14 cellular contexts compared by ENCODE assay signal in the genomic region with DNA sequence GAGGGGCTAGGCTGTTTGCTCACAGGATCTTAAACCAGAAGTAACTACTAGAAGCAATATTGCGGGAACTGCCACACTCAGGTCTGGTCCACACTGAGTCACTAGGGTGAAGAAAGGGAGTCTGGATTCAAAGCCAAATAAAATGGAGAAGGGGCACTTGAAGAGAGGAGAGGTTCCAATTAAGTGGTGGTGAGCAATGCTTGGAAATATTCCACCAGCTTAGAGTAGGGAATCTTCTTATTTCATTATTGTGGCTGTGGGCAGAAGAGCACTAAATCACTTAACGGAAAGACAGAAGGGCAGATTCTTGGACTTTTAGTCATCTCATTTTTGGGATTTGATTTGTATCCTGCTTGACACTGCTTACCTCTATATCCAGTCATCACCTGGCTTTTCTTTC. TPM values are rescaled to one million over a fixed set of nuclear protein-coding genes. Genes with fewer than 3 reads are reported as not detected.
DNase-seq lines count a peak whose midpoint lies in the region; ATAC-seq and TF ChIP-seq lines count a peak whose summit lies in the region.
"Had no signal": no experiment of that assay in that cellular context is flagged by ENCODE, and none has a peak within 500 bp of the region (broad histone marks: within the 10 kb centered on the region; RNA-seq: fewer than 3 reads in every experiment).

No MANE protein-coding gene starts in this region.

- intact Hi-C loops in left colon (cut with DNase I, micrococcal nuclease) = no loop called here

- no peaks in the 10 kb centered on the region for H3K4me1 Mint-ChIP-seq in activated naive CD8-positive, alpha-beta T cell treated with anti-CD3 and anti-CD28 coated beads, Interleukin-2, amount 50 U/mL, for 24 hours
- peaks cover 11% of the 10 kb centered on the region for H3K4me1 Mint-ChIP-seq in progenitor cell of endocrine pancreas (ENCODE audit: low read depth)

- no peak overlapping the region for H3K4me3 Mint-ChIP-seq in activated naive CD8-positive, alpha-beta T cell treated with anti-CD3 and anti-CD28 coated beads, Interleukin-2, amount 50 U/mL, for 24 hours
- H3K4me3 Mint-ChIP-seq in progenitor cell of endocrine pancreas (ENCODE audit: low read depth) = no peak overlapping the region
- H3K4me3 Mint-ChIP-seq: dendritic cell treated with granulocyte-macrophage colony-stimulating factor and Interleukin-4, amounts not matched to agents 40 ng/mL and 50 ng/mL, for 4 days; mesothelial cell of epicardium had no signal

- H3K4me3 ChIP-seq in AG09309 (ENCODE audit: control insufficient read depth, low read depth, low read length) (no peak overlapping the region), astrocyte of the spinal cord (ENCODE audit: low read depth, low read length) (no peak overlapping the region)
- H3K4me3 ChIP-seq: GM12878 had no signal

- no peak for ATAC-seq in left colon
- ATAC-seq in activated naive CD8-positive, alpha-beta T cell treated with anti-CD3 and anti-CD28 coated beads, Interleukin-2, amount 50 U/mL, for 24 hours = no peak
- ATAC-seq: GM12878 had no signal

- no peak overlapping the region for H3K27ac Mint-ChIP-seq in activated naive CD8-positive, alpha-beta T cell treated with anti-CD3 and anti-CD28 coated beads, Interleukin-2, amount 50 U/mL, for 24 hours
- no peak overlapping the region for H3K27ac Mint-ChIP-seq in progenitor cell of endocrine pancreas
- H3K27ac Mint-ChIP-seq: dendritic cell treated with granulocyte-macrophage colony-stimulating factor and Interleukin-4, amounts not matched to agents 40 ng/mL and 50 ng/mL, for 4 days; mesothelial cell of epicardium had no signal

- DNase-seq in AG09309 (ENCODE audit: low read depth) = peak; percentile 92
- peak; percentile 90 for DNase-seq in HS-5 (ENCODE audit: low read depth)
- peak; percentile 87 for DNase-seq in astrocyte of the spinal cord (ENCODE audit: low read depth, low spot score)
- peak; percentile 87 for DNase-seq in kidney tubule cell (ENCODE audit: low spot score)
- DNase-seq in left colon = no peak
- no peak for DNase-seq in NCI-H1436 treated with DMSO at 0.1 percent for 48 hours (lab: John Stamatoyannopoulos, UW)
- no peak for DNase-seq in activated naive CD8-positive, alpha-beta T cell treated with anti-CD3 and anti-CD28 coated beads, Interleukin-2, amount 50 U/mL, for 24 hours
- DNase-seq in progenitor cell of endocrine pancreas (ENCODE audit: low spot score, unreplicated experiment) = no peak
- DNase-seq: activated CD4-positive, alpha-beta T cell treated with anti-CD3 and anti-CD28 coated beads, Interleukin-2, amount 50 U/mL, for 1 hour; hypothalamus; T-helper 1 cell had no signal

- H3K27me3 Mint-ChIP-seq in activated naive CD8-positive, alpha-beta T cell treated with anti-CD3 and anti-CD28 coated beads, Interleukin-2, amount 50 U/mL, for 24 hours = peaks cover 3% of the 10 kb centered on the region
- H3K27me3 Mint-ChIP-seq in progenitor cell of endocrine pancreas = peaks cover 7% of the 10 kb centered on the region
- H3K27me3 Mint-ChIP-seq: dendritic cell treated with granulocyte-macrophage colony-stimulating factor and Interleukin-4, amounts not matched to agents 40 ng/mL and 50 ng/mL, for 4 days had no signal

- H3K36me3 Mint-ChIP-seq in activated naive CD8-positive, alpha-beta T cell treated with anti-CD3 and anti-CD28 coated beads, Interleukin-2, amount 50 U/mL, for 24 hours (ENCODE audit: low read depth) = no peaks in the 10 kb centered on the region
- H3K36me3 Mint-ChIP-seq in progenitor cell of endocrine pancreas (ENCODE audit: insufficient read depth) = no peaks in the 10 kb centered on the region
- H3K36me3 Mint-ChIP-seq: mesothelial cell of epicardium had no signal

- TF ChIP-seq CTCF in AG09309 (IDR thresholded peaks at IDR 0.05; ENCODE audit: control insufficient read depth, insufficient read depth, low read depth, low read length, missing control alignments) (no peak), astrocyte of the spinal cord (IDR thresholded peaks at IDR 0.05; ENCODE audit: low read depth, low read length) (no peak), progenitor cell of endocrine pancreas (IDR thresholded peaks at IDR 0.05; ENCODE audit: unreplicated experiment) (no peak)

- no peaks in the 10 kb centered on the region for H3K9me3 Mint-ChIP-seq in activated naive CD8-positive, alpha-beta T cell treated with anti-CD3 and anti-CD28 coated beads, Interleukin-2, amount 50 U/mL, for 24 hours
- no peaks in the 10 kb centered on the region for H3K9me3 Mint-ChIP-seq in progenitor cell of endocrine pancreas (ENCODE audit: low read depth)
- H3K9me3 Mint-ChIP-seq: dendritic cell treated with granulocyte-macrophage colony-stimulating factor and Interleukin-4, amounts not matched to agents 40 ng/mL and 50 ng/mL, for 4 days; mesothelial cell of epicardium had no signal

- in situ Hi-C loops in astrocyte of the spinal cord (cut with HindIII; ENCODE audit: low sequenced_read_pairs) = no loop called here

RNA-seq across cellular contexts. Expression of gene PPP1R12A, which starts 48.6 kb away (rescaled TPM):
- total RNA-seq in left colon = 10 to 100 TPM; 61.4 to 87.6 TPM
- total RNA-seq in progenitor cell of endocrine pancreas = 73.2 and 82.9 TPM in 2 replicates

Comparison
In these comparisons a context has a peak if more than half of its experiments do, and no peak if none do; other contexts are left out.
1. DNase-seq: peak in AG09309 (single experiment), HS-5 (single experiment), astrocyte of the spinal cord (single experiment) and kidney tubule cell (single experiment); none in left colon (0 of 2), NCI-H1436 treated with DMSO at 0.1 percent for 48 hours (single experiment), activated naive CD8-positive, alpha-beta T cell treated with anti-CD3 and anti-CD28 coated beads, Interleukin-2, amount 50 U/mL, for 24 hours (single experiment) and progenitor cell of endocrine pancreas (single experiment).